In the genomic region with DNA sequence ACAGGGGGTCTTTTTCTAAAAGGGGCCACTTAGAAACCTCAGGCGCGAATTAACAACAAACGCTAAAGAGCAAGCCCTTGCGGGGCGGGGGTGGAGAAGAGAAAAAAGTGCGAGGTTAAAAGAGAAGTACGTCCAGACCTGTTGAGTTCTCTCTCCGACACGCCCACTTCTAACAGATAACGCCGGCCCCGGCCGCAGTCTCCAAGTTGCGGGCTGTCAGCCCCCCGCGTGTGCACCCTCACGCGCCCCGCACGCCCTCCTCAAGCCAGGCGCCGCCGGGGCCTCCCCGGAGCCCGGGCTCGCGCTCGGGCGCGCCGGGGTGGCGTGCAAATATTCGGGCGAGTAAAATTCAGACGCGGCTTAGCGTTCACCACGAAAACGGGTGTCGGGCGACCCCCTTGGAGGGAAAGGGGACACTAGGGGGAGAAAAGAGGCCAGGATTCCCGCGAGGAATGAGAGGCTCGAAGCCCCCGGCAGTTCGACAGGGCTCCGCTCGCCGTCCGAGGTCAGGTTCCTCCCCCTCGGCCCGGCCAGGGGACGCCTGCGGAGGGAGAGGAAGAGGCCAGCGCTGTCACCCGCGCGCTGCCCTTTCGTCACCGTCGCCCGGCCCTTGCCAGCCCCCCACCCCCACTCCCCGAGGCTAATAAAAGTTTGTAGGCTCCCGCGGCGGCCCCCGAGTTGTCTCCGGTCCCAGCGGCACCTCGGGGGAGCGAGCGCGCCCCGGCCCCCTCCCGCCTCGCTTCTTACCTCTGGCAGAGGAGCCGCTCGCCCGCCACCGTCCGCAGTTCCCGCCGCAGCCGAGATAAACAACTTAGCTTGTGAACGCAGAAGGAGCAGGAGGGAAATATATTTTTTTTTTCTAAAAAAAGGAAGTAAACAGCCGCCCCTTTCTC, we compare ENCODE assay signal across 8 cellular contexts. TPM values are rescaled to one million over a fixed set of nuclear protein-coding genes. Genes with fewer than 3 reads are reported as not detected.
DNase-seq lines count a peak whose midpoint lies in the region; FAIRE-seq and TF ChIP-seq lines count a peak whose summit lies in the region.

No MANE protein-coding gene starts in this region.

- H3K9ac ChIP-seq in astrocyte (ENCODE audit: low read length), result peak overlapping the region; percentile 92

- peak overlapping the region; percentile 92 for H3K4me3 ChIP-seq in astrocyte (ENCODE audit: insufficient read depth, low read depth, low read length)

- peaks cover 57% of the 10 kb centered on the region for H3K4me1 Mint-ChIP-seq in T-helper 2 cell treated with Interferon-gamma antibody and Interleukin-4, amounts not matched to agents 5 μg/mL and 100 μg/mL, for 36 hours (ENCODE audit: low read depth)
- peaks cover 22% of the 10 kb centered on the region for H3K4me1 Mint-ChIP-seq in astrocyte (ENCODE audit: low read depth, unreplicated experiment)

- H3K27ac ChIP-seq in astrocyte (ENCODE audit: low read depth, low read length), result peak overlapping the region; percentile 92

- no peaks in the 10 kb centered on the region for H3K27me3 ChIP-seq in astrocyte (ENCODE audit: insufficient read depth, low read length)

- peaks cover 44% of the 10 kb centered on the region for H3K36me3 Mint-ChIP-seq in T-helper 2 cell treated with Interferon-gamma antibody and Interleukin-4, amounts not matched to agents 5 μg/mL and 100 μg/mL, for 36 hours (ENCODE audit: low read depth)
- peaks cover 8% of the 10 kb centered on the region for H3K36me3 Mint-ChIP-seq in astrocyte (ENCODE audit: low read depth, unreplicated experiment)

- peak overlapping the region; percentile 86 for H3K27ac Mint-ChIP-seq in T-helper 2 cell treated with Interferon-gamma antibody and Interleukin-4, amounts not matched to agents 5 μg/mL and 100 μg/mL, for 36 hours
- peak overlapping the region; percentile 26 for H3K27ac Mint-ChIP-seq in astrocyte (ENCODE audit: unreplicated experiment)

- H3K4me2 ChIP-seq in astrocyte (ENCODE audit: low read length), result peak overlapping the region; percentile 98

- DNase-seq in DMS53 treated with DMSO at 0.1 percent for 48 hours (lab: John Stamatoyannopoulos, UW; ENCODE audit: unreplicated experiment) (peak; percentile 80), KBM-7 (peak; percentile 70), astrocyte (ENCODE audit: low read depth) (no peak), hippocampal formation (lab: John Stamatoyannopoulos, UW) (peak; percentile 42 to 71), putamen (ENCODE audit: low spot score) (peak; percentile 57), HT-29 (ENCODE audit: low spot score) (no peak), KG1 (lab: John Stamatoyannopoulos, UW) (no peak)
- peak; percentile 45 for DNase-seq in T-helper 2 cell treated with Interferon-gamma antibody and Interleukin-4, amounts not matched to agents 5 μg/mL and 100 μg/mL, for 36 hours (ENCODE audit: low spot score)

- H2AFZ ChIP-seq in astrocyte (ENCODE audit: low read depth, low read length), result peak overlapping the region; percentile 70

- peaks cover 37% of the 10 kb centered on the region for H4K20me1 ChIP-seq in astrocyte (ENCODE audit: insufficient read depth, low read length)

- H3K4me3 Mint-ChIP-seq in T-helper 2 cell treated with Interferon-gamma antibody and Interleukin-4, amounts not matched to agents 5 μg/mL and 100 μg/mL, for 36 hours, result peak overlapping the region; percentile 81
- peak overlapping the region; percentile 93 for H3K4me3 Mint-ChIP-seq in astrocyte (ENCODE audit: unreplicated experiment)

- H3K9me3 Mint-ChIP-seq in T-helper 2 cell treated with Interferon-gamma antibody and Interleukin-4, amounts not matched to agents 5 μg/mL and 100 μg/mL, for 36 hours, result peaks cover 15% of the 10 kb centered on the region
- peaks cover 2% of the 10 kb centered on the region for H3K9me3 Mint-ChIP-seq in astrocyte (ENCODE audit: unreplicated experiment)

- no peak for FAIRE-seq in astrocyte (lab: Jason Lieb, UNC)

- peaks cover 21% of the 10 kb centered on the region for H3K4me1 ChIP-seq in astrocyte (ENCODE audit: insufficient read depth, low read length)

- H3K36me3 ChIP-seq in astrocyte (ENCODE audit: insufficient read depth, low read length), result peaks cover 10% of the 10 kb centered on the region

- in situ Hi-C loops in KBM-7 (cut with MboI; ENCODE audit: low pct_unique_long_range_greater_than_20kb, low sequenced_read_pairs), result no loop called here

- H3K9me3 ChIP-seq in astrocyte (ENCODE audit: insufficient read depth, low read depth, low read length), result no peaks in the 10 kb centered on the region

- TF ChIP-seq CTCF in astrocyte (IDR thresholded peaks at IDR 0.05; ENCODE audit: insufficient read depth, low read depth, low read length), result no peak

- no peaks in the 10 kb centered on the region for H3K27me3 Mint-ChIP-seq in T-helper 2 cell treated with Interferon-gamma antibody and Interleukin-4, amounts not matched to agents 5 μg/mL and 100 μg/mL, for 36 hours (ENCODE audit: low read depth)
- no peaks in the 10 kb centered on the region for H3K27me3 Mint-ChIP-seq in astrocyte (ENCODE audit: low read depth, unreplicated experiment)

- H3K79me2 ChIP-seq in astrocyte (ENCODE audit: insufficient read depth, low read length), result peaks cover 56% of the 10 kb centered on the region

RNA-seq across cellular contexts. Expression of a gene that starts 0.8 kb away (rescaled TPM):
- 35.4 and 36.1 TPM in 2 replicates for total RNA-seq in astrocyte
- total RNA-seq in HT-29 (2014; rRNA removed; shearing (Covaris generic)), result not detected in 2 replicates

Comparison
In these comparisons a context has a peak if more than half of its experiments do, and no peak if none do; other contexts are left out.
1. DNase-seq: peak in DMS53 treated with DMSO at 0.1 percent for 48 hours (single experiment), KBM-7 (single experiment), T-helper 2 cell treated with Interferon-gamma antibody and Interleukin-4, amounts not matched to agents 5 μg/mL and 100 μg/mL, for 36 hours (single experiment), hippocampal formation (2 of 2) and putamen (single experiment); none in astrocyte (single experiment), HT-29 (single experiment) and KG1 (single experiment).
2. RNA of a gene that starts 0.8 kb away (total RNA-seq): 35.4 to 36.1 TPM in astrocyte; not detected in HT-29; every median in the first group is over 10 times any median in the second.